Comparison of ENCODE assay signal across 8 cellular contexts in the genomic region with DNA sequence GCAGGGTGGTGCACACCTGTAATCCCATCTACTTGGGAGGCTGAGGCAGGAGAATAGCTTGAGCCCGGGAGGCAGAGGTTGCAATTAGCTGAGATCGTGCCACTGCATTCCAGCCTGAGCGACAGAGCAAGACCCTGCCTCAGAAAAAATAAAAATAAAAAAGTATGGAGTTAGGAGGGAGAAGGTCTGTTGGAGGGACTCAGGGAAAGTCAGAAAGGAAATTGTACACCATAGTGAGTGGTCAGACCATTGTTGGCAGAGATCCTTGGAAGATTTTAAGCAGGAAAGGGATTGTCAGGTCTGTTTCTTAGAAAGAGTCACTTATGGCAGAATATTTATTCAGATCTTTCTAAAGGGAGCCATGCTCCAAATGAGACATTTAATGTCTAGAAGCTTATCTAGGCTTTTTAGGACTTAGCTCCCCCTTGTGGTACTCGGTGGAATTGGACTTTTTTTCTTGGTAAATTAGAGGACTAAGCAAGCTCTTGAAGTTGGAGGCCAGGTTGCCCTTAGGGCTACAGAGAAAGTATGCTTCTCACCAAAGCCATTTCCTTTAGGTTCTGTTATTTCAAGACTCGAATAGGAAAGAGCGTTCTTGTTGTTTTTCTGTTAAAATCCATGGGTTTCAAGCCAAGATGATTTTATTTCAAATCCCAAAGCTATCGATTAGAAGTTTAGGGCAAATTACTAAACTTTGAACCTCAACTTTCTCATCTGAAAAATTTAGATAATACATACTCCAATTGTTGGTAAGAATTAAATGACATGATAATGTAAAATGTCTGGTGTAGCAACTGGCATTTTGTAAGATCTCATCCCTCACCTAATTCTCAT. TPM values are rescaled to one million over a fixed set of nuclear protein-coding genes. Genes with fewer than 3 reads are reported as not detected.
DNase-seq lines count a peak whose midpoint lies in the region; ATAC-seq and TF ChIP-seq lines count a peak whose summit lies in the region.

No MANE protein-coding gene starts in this region.

- WGBS in mesenchymal stem cell, result 49% methylated on average over 6 of the region's 7 CpGs
- WGBS in suprapubic skin, result 47% methylated on average over 7 of the region's 7 CpGs

- ATAC-seq in GM19395 (IDR thresholded peaks at IDR 0.05; ENCODE audit: unreplicated experiment), result peak; percentile 88
- peak; percentile 52 for ATAC-seq in HG03521 (IDR thresholded peaks at IDR 0.05; ENCODE audit: unreplicated experiment)

- no peak overlapping the region for H2BK5ac ChIP-seq in mesenchymal stem cell (ENCODE audit: low read depth, low read length, poor library complexity, severe bottlenecking)

- CTCF ChIA-PET in CD8-positive, alpha-beta memory T cell (lab: Charles Lee), result interaction anchor here (0.7 to 4.0 kb wide), 19 partner anchors 8 to 446 kb away, joined by 3 to 28 read pairs (median 4); partner anchors contain the start of genes AIDA, BROX and TAF1A

- H3K4me2 ChIP-seq in mesenchymal stem cell (ENCODE audit: low read length, poor library complexity, severe bottlenecking), result no peak overlapping the region

- no peak overlapping the region for H3K14ac ChIP-seq in mesenchymal stem cell (ENCODE audit: low read length in 2 of 2)

- DNase-seq in CD8-positive, alpha-beta memory T cell, result peak; percentile 45 to 78 (median 66)
- peak; percentile 57 to 89 for DNase-seq in NCI-H524 (lab: John Stamatoyannopoulos, UW)
- peak; percentile 58 to 84 for DNase-seq in activated CD4-positive, alpha-beta T cell treated with anti-CD3 and anti-CD28 coated beads for 4 hours
- DNase-seq in effector memory CD4-positive, alpha-beta T cell, result peak in 2 of 3 donors; percentile 21 to 60
- peak; percentile 90 for DNase-seq in mesenchymal stem cell
- no peak for DNase-seq in suprapubic skin (ENCODE audit: low spot score in 2 of 2)

- H2BK12ac ChIP-seq in mesenchymal stem cell (ENCODE audit: low read length in 2 of 2), result no peak overlapping the region

- no peak overlapping the region for H3K4ac ChIP-seq in mesenchymal stem cell (ENCODE audit: low read depth in 1 of 2, low read length in 2 of 2)

- TF ChIP-seq CTCF in suprapubic skin (IDR thresholded peaks at IDR 0.05), result peak; percentile 83 to 85

- peaks cover 12% of the 10 kb centered on the region for H3K79me1 ChIP-seq in mesenchymal stem cell (replicated peaks; ENCODE audit: low read length, poor library complexity, severe bottlenecking)

- H3K4me1 ChIP-seq in CD8-positive, alpha-beta memory T cell (ENCODE audit: insufficient read depth, low read length), result no peaks in the 10 kb centered on the region
- no peaks in the 10 kb centered on the region for H3K4me1 ChIP-seq in effector memory CD4-positive, alpha-beta T cell (ENCODE audit: control insufficient read depth, insufficient read depth, low read length, poor library complexity, severe bottlenecking)
- no peaks in the 10 kb centered on the region for H3K4me1 ChIP-seq in mesenchymal stem cell (ENCODE audit: control insufficient read depth, insufficient read depth, low read depth, low read length)
- H3K4me1 ChIP-seq in suprapubic skin, result peaks cover 3% of the 10 kb centered on the region

- peak overlapping the region; percentile 60 for H3K9ac ChIP-seq in mesenchymal stem cell (ENCODE audit: low read length)

- peaks cover 21% of the 10 kb centered on the region for H3K36me3 ChIP-seq in CD8-positive, alpha-beta memory T cell (ENCODE audit: insufficient read depth, low read length)
- peaks cover 18% of the 10 kb centered on the region for H3K36me3 ChIP-seq in effector memory CD4-positive, alpha-beta T cell (ENCODE audit: control insufficient read depth, insufficient read depth, low read length)
- H3K36me3 ChIP-seq in mesenchymal stem cell (ENCODE audit: control insufficient read depth in 1 of 2, insufficient read depth in 2 of 2, low read depth in 1 of 2, low read length in 2 of 2) (peaks cover 28 to 96% of the 10 kb centered on the region in 2 experiments), suprapubic skin (peaks cover 48% of the 10 kb centered on the region)

- H3K27ac ChIP-seq in CD8-positive, alpha-beta memory T cell (ENCODE audit: low read depth, low read length), result no peak overlapping the region
- no peak overlapping the region for H3K27ac ChIP-seq in effector memory CD4-positive, alpha-beta T cell (ENCODE audit: insufficient read depth, low read length, poor library complexity, severe bottlenecking)
- H3K27ac ChIP-seq in mesenchymal stem cell (ENCODE audit: low read length, poor library complexity, severe bottlenecking) (peak overlapping the region; percentile 29), suprapubic skin (no peak overlapping the region)

- H3K9me3 ChIP-seq in CD8-positive, alpha-beta memory T cell (ENCODE audit: low read length), result no peaks in the 10 kb centered on the region
- H3K9me3 ChIP-seq in effector memory CD4-positive, alpha-beta T cell (ENCODE audit: control insufficient read depth, low read length), result no peaks in the 10 kb centered on the region
- H3K9me3 ChIP-seq in mesenchymal stem cell (ENCODE audit: control insufficient read depth, low read length), result no peaks in the 10 kb centered on the region
- no peaks in the 10 kb centered on the region for H3K9me3 ChIP-seq in suprapubic skin

- no peak for TF ChIP-seq POLR2A in suprapubic skin (IDR thresholded peaks at IDR 0.05)

- no peak overlapping the region for H4K91ac ChIP-seq in mesenchymal stem cell (ENCODE audit: low read length)

- H3K36me3 Mint-ChIP-seq in CD8-positive, alpha-beta memory T cell, result peaks cover 7 to 78% (median 25%) of the 10 kb centered on the region in 3 donors

- H2AK5ac ChIP-seq in mesenchymal stem cell (ENCODE audit: low read length, severe bottlenecking), result no peak overlapping the region

- no peak overlapping the region for H3K23ac ChIP-seq in mesenchymal stem cell (ENCODE audit: low read length in 2 of 2)

- H3K4me1 Mint-ChIP-seq in CD8-positive, alpha-beta memory T cell, result peaks cover 5 to 11% (median 5%) of the 10 kb centered on the region in 3 donors

- no peaks in the 10 kb centered on the region for H3K27me3 Mint-ChIP-seq in CD8-positive, alpha-beta memory T cell

- no peaks in the 10 kb centered on the region for H3K27me3 ChIP-seq in CD8-positive, alpha-beta memory T cell (ENCODE audit: insufficient read depth, low read length, poor library complexity, severe bottlenecking)
- H3K27me3 ChIP-seq in effector memory CD4-positive, alpha-beta T cell (replicated peaks; ENCODE audit: control insufficient read depth, insufficient read depth, low read length, poor library complexity, severe bottlenecking), result no peaks in the 10 kb centered on the region
- H3K27me3 ChIP-seq in mesenchymal stem cell (ENCODE audit: control insufficient read depth in 1 of 2, insufficient read depth in 1 of 2, low read length in 2 of 2), result no peaks in the 10 kb centered on the region
- no peaks in the 10 kb centered on the region for H3K27me3 ChIP-seq in suprapubic skin

- no peak overlapping the region for H3K4me3 ChIP-seq in CD8-positive, alpha-beta memory T cell (ENCODE audit: low read length)
- no peak overlapping the region for H3K4me3 ChIP-seq in effector memory CD4-positive, alpha-beta T cell (ENCODE audit: insufficient read depth, low read depth, low read length, poor library complexity, severe bottlenecking)
- H3K4me3 ChIP-seq in mesenchymal stem cell (ENCODE audit: insufficient read depth in 1 of 2, low read depth in 1 of 2, low read length in 2 of 2) (no peak overlapping the region), suprapubic skin (no peak overlapping the region)

- H3K9me3 Mint-ChIP-seq in CD8-positive, alpha-beta memory T cell, result no peaks in the 10 kb centered on the region

- POLR2A ChIA-PET in CD8-positive, alpha-beta memory T cell (lab: Charles Lee), result interaction anchor here (0.5 to 1.5 kb wide), 5 partner anchors 10 to 169 kb away, joined by 3 to 11 read pairs (median 5); partner anchors contain the start of genes AIDA, BROX and TAF1A

- no peak overlapping the region for H3K18ac ChIP-seq in mesenchymal stem cell (ENCODE audit: low read depth in 1 of 2, low read length in 2 of 2)

- H3K4me3 Mint-ChIP-seq in CD8-positive, alpha-beta memory T cell, result no peak overlapping the region

- peak overlapping the region in 6 of 8 donors; percentile 6 to 83 (median 52) for H3K27ac Mint-ChIP-seq in CD8-positive, alpha-beta memory T cell

- no peak overlapping the region for H2BK120ac ChIP-seq in mesenchymal stem cell (ENCODE audit: low read depth, low read length)

- no peak overlapping the region for H2AFZ ChIP-seq in mesenchymal stem cell (ENCODE audit: low read depth, low read length)

- H2BK15ac ChIP-seq in mesenchymal stem cell (ENCODE audit: low read depth, poor library complexity, severe bottlenecking), result no peak overlapping the region

- H4K8ac ChIP-seq in mesenchymal stem cell (ENCODE audit: low read length), result no peak overlapping the region

- no peak for TF ChIP-seq EP300 in suprapubic skin (IDR thresholded peaks at IDR 0.05)

RNA-seq across cellular contexts. Expression of gene MIA3, which starts 16.5 kb away (rescaled TPM):
- 10 to 100 TPM; 35.8 to 43.2 TPM for total RNA-seq in CD8-positive, alpha-beta memory T cell
- polyA plus RNA-seq in CD8-positive, alpha-beta memory T cell, result 69.5 TPM
- 38.5 TPM for polyA plus RNA-seq in mesenchymal stem cell (2013, experiment 1 of 2)
- polyA plus RNA-seq in mesenchymal stem cell (2013, experiment 2 of 2), result 33.4 TPM
- total RNA-seq in suprapubic skin, result 10 to 100 TPM; 29.9 to 62.3 (median 46.1) TPM

RNA-seq across cellular contexts. Expression of gene TAF1A, which starts 44.7 kb away (rescaled TPM):
- total RNA-seq in CD8-positive, alpha-beta memory T cell, result 10 to 100 TPM; 21.3 to 22.9 TPM
- 5.8 TPM for polyA plus RNA-seq in CD8-positive, alpha-beta memory T cell
- polyA plus RNA-seq in mesenchymal stem cell (2013, experiment 1 of 2), result 2.9 TPM
- 3.6 TPM for polyA plus RNA-seq in mesenchymal stem cell (2013, experiment 2 of 2)
- 1 to 10 TPM; 1.3 to 3.9 (median 2.5) TPM for total RNA-seq in suprapubic skin

Comparison
In these comparisons a context has a peak if more than half of its experiments do, and no peak if none do; other contexts are left out.
1. DNase-seq: peak in CD8-positive, alpha-beta memory T cell (5 of 5), NCI-H524 (2 of 2), activated CD4-positive, alpha-beta T cell treated with anti-CD3 and anti-CD28 coated beads for 4 hours (2 of 2), effector memory CD4-positive, alpha-beta T cell (2 of 3) and mesenchymal stem cell (single experiment); none in suprapubic skin (0 of 2).
2. RNA of gene TAF1A, which starts 44.7 kb away (total RNA-seq): 21.3 to 22.9 TPM in CD8-positive, alpha-beta memory T cell; 1.3 to 3.9 TPM in suprapubic skin; every median in the first group is over 4 times any median in the second.